Comparison of ENCODE assay signal across 29 cellular contexts in genomic region chr2:3478846-3479385, GRCh38.
"Had no signal": no experiment of that assay in that cellular context is flagged by ENCODE, and none has a peak within 500 bp of the region (broad histone marks: within the 10 kb centered on the region; RNA-seq: fewer than 3 reads in every experiment).

No MANE protein-coding gene starts in this region.

- H3K9me3 Mint-ChIP-seq: activated B cell treated with CpG ODN at 0.5 μM for 24 hours; activated CD4-positive, alpha-beta T cell treated with anti-CD3 and anti-CD28 coated beads, Interleukin-2, amount 10 ng/mL, durations not matched to agents 24 days and 14 days; activated naive CD4-positive, alpha-beta T cell treated with anti-CD3 and anti-CD28 coated beads, Interleukin-2, amount 50 U/mL, for 72 hours; activated naive CD8-positive, alpha-beta T cell treated with anti-CD3 and anti-CD28 coated beads, Interleukin-2, amount 50 U/mL, for 24 hours; activated T-cell treated with anti-CD3 and anti-CD28 coated beads, Interleukin-2, amount 50 U/mL, for 4 hours had no signal

- ATAC-seq: activated naive CD4-positive, alpha-beta T cell treated with anti-CD3 and anti-CD28 coated beads, Interleukin-2, amount 50 U/mL, for 72 hours; activated naive CD8-positive, alpha-beta T cell treated with anti-CD3 and anti-CD28 coated beads, Interleukin-2, amount 50 U/mL, for 24 hours; activated T-cell treated with anti-CD3 and anti-CD28 coated beads, Interleukin-2, amount 50 U/mL, for 4 hours; body of pancreas; Panc1; T-helper 17 cell had no signal

- DNase-seq: activated B cell treated with CpG ODN at 0.5 μM for 24 hours; activated CD4-positive, alpha-beta T cell treated with anti-CD3 and anti-CD28 coated beads for 1 hour; activated CD4-positive, alpha-beta T cell treated with anti-CD3 and anti-CD28 coated beads, Interleukin-2, amount 10 ng/mL, durations not matched to agents 24 days and 14 days; activated CD4-positive, alpha-beta T cell treated with anti-CD3 and anti-CD28 coated beads, Interleukin-2, amount 50 U/mL, for 48 hours; activated CD8-positive, alpha-beta memory T cell treated with anti-CD3 and anti-CD28 coated beads for 24 hours; activated effector memory CD4-positive, alpha-beta T cell treated with anti-CD3 and anti-CD28 coated beads, Interleukin-2, amount 50 U/mL, for 16 hours; activated naive CD4-positive, alpha-beta T cell treated with Interleukin-2 at 50 U/mL for 16 hours; activated naive CD8-positive, alpha-beta T cell treated with anti-CD3 and anti-CD28 coated beads, Interleukin-2, amount 50 U/mL, for 24 hours; activated T-cell treated with anti-CD3 and anti-CD28 coated beads, Interleukin-2, amount 50 U/mL, for 4 hours; amniotic stem cell; body of pancreas; Kasumi-1; KBM-7; NCI-H1092; NCI-H1417; NCI-H1930; NCI-H2107; NCI-H345; NCI-H510A; NCI-H526 treated with DMSO at 0.1 percent for 48 hours; NCI-H82; OCI-M1; RPMI8226; SHP77 treated with DMSO at 0.1 percent for 48 hours; T-helper 17 cell; T-helper 9 cell had no signal

- H3K4me3 ChIP-seq: ascending aorta, body of pancreas had no signal

- H3K27me3 ChIP-seq: ascending aorta, body of pancreas had no signal

- H3K36me3 Mint-ChIP-seq: activated naive CD4-positive, alpha-beta T cell treated with anti-CD3 and anti-CD28 coated beads, Interleukin-2, amount 50 U/mL, for 72 hours had no signal

- H3K27ac ChIP-seq: ascending aorta, body of pancreas had no signal

- H3K9me3 ChIP-seq: ascending aorta, body of pancreas had no signal

- H3K27ac Mint-ChIP-seq: activated B cell treated with CpG ODN at 0.5 μM for 24 hours; activated CD4-positive, alpha-beta T cell treated with anti-CD3 and anti-CD28 coated beads, Interleukin-2, amount 10 ng/mL, durations not matched to agents 24 days and 14 days; T-helper 17 cell had no signal

- H3K4me3 Mint-ChIP-seq: activated B cell treated with CpG ODN at 0.5 μM for 24 hours; activated CD4-positive, alpha-beta T cell treated with anti-CD3 and anti-CD28 coated beads, Interleukin-2, amount 10 ng/mL, durations not matched to agents 24 days and 14 days; activated naive CD8-positive, alpha-beta T cell treated with anti-CD3 and anti-CD28 coated beads, Interleukin-2, amount 50 U/mL, for 24 hours; activated T-cell treated with anti-CD3 and anti-CD28 coated beads, Interleukin-2, amount 50 U/mL, for 4 hours; T-helper 17 cell had no signal

- H3K4me1 ChIP-seq: ascending aorta had no signal

- H3K27me3 Mint-ChIP-seq: activated B cell treated with CpG ODN at 0.5 μM for 24 hours; activated CD4-positive, alpha-beta T cell treated with anti-CD3 and anti-CD28 coated beads, Interleukin-2, amount 10 ng/mL, durations not matched to agents 24 days and 14 days; activated naive CD8-positive, alpha-beta T cell treated with anti-CD3 and anti-CD28 coated beads, Interleukin-2, amount 50 U/mL, for 24 hours; T-helper 17 cell had no signal
